Comparison of ENCODE assay signal across 15 cellular contexts in the genomic region with DNA sequence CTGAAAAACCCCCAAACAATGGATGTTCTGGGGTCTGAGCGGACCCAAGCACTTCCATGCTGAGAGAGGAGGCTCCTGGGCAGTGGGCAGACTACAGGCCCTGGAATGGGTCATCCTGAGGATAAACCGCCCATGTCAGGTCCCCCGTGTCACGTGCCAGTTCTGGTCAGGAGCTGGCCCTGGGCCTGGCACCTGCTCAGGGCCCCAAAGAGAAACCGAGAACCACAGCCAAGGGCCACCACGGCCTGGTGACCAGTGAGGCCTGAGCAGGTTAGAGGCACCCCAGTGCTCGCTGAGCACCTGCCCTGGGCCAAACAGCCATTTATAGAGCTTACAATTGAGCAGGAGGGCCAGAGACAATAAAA.
"Had no signal": no experiment of that assay in that cellular context is flagged by ENCODE, and none has a peak within 500 bp of the region (broad histone marks: within the 10 kb centered on the region; RNA-seq: fewer than 3 reads in every experiment).

No MANE protein-coding gene starts in this region.

- H3K27ac Mint-ChIP-seq: activated naive CD4-positive, alpha-beta T cell treated with anti-CD3 and anti-CD28 coated beads, Interleukin-2, amount 10 ng/mL, durations not matched to agents 7 days and 5 days; activated T-helper 1 cell treated with anti-CD3 and anti-CD28 coated beads, Interleukin-12 subunit alpha, Interleukin-12 subunit beta, Interleukin-2, Interleukin-4 antibody, amounts not matched to agents 30 ng/mL and 10 ng/mL and 1 ng/mL, durations not matched to agents 14 hours and 24 hours and 36 hours had no signal

- H3K4me3 ChIP-seq: tibial nerve, uterus had no signal

- H3K27ac ChIP-seq: parathyroid adenoma, tibial nerve, uterus had no signal

- H3K27me3 ChIP-seq: neutrophil, tibial nerve, uterus had no signal

- H3K9me3 Mint-ChIP-seq: activated T-helper 1 cell treated with anti-CD3 and anti-CD28 coated beads, Interleukin-12 subunit alpha, Interleukin-12 subunit beta, Interleukin-2, Interleukin-4 antibody, amounts not matched to agents 30 ng/mL and 10 ng/mL and 1 ng/mL, durations not matched to agents 14 hours and 24 hours and 36 hours; brain; central memory CD8-positive, alpha-beta T cell; immature natural killer cell; memory B cell; natural killer cell had no signal

- H3K27me3 Mint-ChIP-seq: activated naive CD4-positive, alpha-beta T cell treated with anti-CD3 and anti-CD28 coated beads, Interleukin-2, amount 10 ng/mL, durations not matched to agents 7 days and 5 days; brain; central memory CD8-positive, alpha-beta T cell; memory B cell had no signal

- H3K4me1 ChIP-seq: parathyroid adenoma, tibial nerve, uterus had no signal

- H3K9me3 ChIP-seq: neutrophil, tibial nerve, uterus had no signal

- DNase-seq: amniotic stem cell; cortex of kidney; effector memory CD4-positive, alpha-beta T cell; left colon; natural killer cell; uterus had no signal

- H3K36me3 ChIP-seq: uterus had no signal

- H3K4me1 Mint-ChIP-seq: brain had no signal

- H3K4me3 Mint-ChIP-seq: activated naive CD4-positive, alpha-beta T cell treated with anti-CD3 and anti-CD28 coated beads, Interleukin-2, amount 10 ng/mL, durations not matched to agents 7 days and 5 days; activated T-helper 1 cell treated with anti-CD3 and anti-CD28 coated beads, Interleukin-12 subunit alpha, Interleukin-12 subunit beta, Interleukin-2, Interleukin-4 antibody, amounts not matched to agents 30 ng/mL and 10 ng/mL and 1 ng/mL, durations not matched to agents 14 hours and 24 hours and 36 hours; brain; memory B cell; natural killer cell had no signal
